ENCODE assay signal across 12 cellular contexts in the genomic region with DNA sequence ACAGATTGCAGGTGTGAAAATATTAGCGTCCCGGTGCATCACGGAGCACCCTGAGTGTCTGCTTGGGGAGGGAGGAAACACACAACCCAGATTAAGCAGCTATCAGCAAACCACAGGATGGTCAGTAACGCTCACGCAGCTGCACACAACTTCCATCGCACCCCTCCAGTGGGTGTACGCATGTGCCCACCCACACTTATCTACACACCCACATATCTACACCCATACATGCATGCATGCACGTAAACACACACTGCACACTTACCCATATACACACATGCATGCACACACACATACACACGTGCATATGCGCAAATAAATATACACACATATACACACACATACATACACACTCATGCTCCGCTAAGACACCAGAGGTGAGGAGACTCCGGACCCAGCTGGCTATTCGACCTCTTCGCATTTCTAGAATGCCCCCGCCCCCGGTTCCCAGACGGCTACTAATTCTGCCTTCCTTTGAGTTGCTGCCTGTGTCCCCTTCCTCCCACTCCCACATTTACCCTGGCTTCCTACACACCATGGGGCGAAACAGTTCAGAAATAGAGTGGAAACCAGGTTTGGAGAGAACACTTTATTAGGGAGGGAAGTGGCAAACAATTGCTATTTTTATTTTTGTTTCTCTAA. TPM values are rescaled to one million over a fixed set of nuclear protein-coding genes. Genes with fewer than 3 reads are reported as not detected.
A peak's percentile ranks its signal among the peaks of the same experiment; 100 is the strongest.
DNase-seq lines count a peak whose midpoint lies in the region; ATAC-seq and TF ChIP-seq lines count a peak whose summit lies in the region.
"Had no signal": no experiment of that assay in that cellular context is flagged by ENCODE, and none has a peak within 500 bp of the region (broad histone marks: within the 10 kb centered on the region; RNA-seq: fewer than 3 reads in every experiment).

No MANE protein-coding gene starts in this region.

- WGBS in smooth muscle cell (ENCODE audit: low lambda C conversion rate) = 78% methylated on average over 18 of the region's 18 CpGs

- peaks cover 38% of the 10 kb centered on the region for H3K36me3 Mint-ChIP-seq in T-helper 1 cell treated with Interleukin-12 subunit alpha and Interleukin-12 subunit beta and Interleukin-4 antibody, amounts not matched to agents 30 μg/mL and 1 μg/mL, for 36 hours (ENCODE audit: low read depth)
- H3K36me3 Mint-ChIP-seq in activated T-helper 17 cell treated with anti-CD3 and anti-CD28 coated beads, Interleukin-2, amount 50 U/mL, for 72 hours (ENCODE audit: low read depth) = peaks cover 56% of the 10 kb centered on the region
- peaks cover 4% of the 10 kb centered on the region; the same call in 1 of the 2 replicates for H3K36me3 Mint-ChIP-seq in HFFc6 (ENCODE audit: low read depth)

- H3K36me3 ChIP-seq in smooth muscle cell (ENCODE audit: low read depth) = no peaks in the 10 kb centered on the region

- no peak overlapping the region for H3K4me3 Mint-ChIP-seq in T-helper 1 cell treated with Interleukin-12 subunit alpha and Interleukin-12 subunit beta and Interleukin-4 antibody, amounts not matched to agents 30 μg/mL and 1 μg/mL, for 36 hours
- H3K4me3 Mint-ChIP-seq in activated T-helper 17 cell treated with anti-CD3 and anti-CD28 coated beads, Interleukin-2, amount 50 U/mL, for 72 hours = peak overlapping the region; percentile 68
- no peak overlapping the region for H3K4me3 Mint-ChIP-seq in HFFc6

- DNase-seq in T-helper 1 cell (no peak), smooth muscle cell (lab: John Stamatoyannopoulos, UW; ENCODE audit: unreplicated experiment) (no peak), hepatic stellate cell (ENCODE audit: low spot score) (no peak), HFFc6 (no peak)
- DNase-seq: activated CD4-positive, alpha-beta T cell treated with anti-CD3 and anti-CD28 coated beads for 4 hours; cerebellar nuclear complex had no signal

- peak overlapping the region; percentile 61 for H3K27ac Mint-ChIP-seq in T-helper 1 cell treated with Interleukin-12 subunit alpha and Interleukin-12 subunit beta and Interleukin-4 antibody, amounts not matched to agents 30 μg/mL and 1 μg/mL, for 36 hours
- H3K27ac Mint-ChIP-seq in activated T-helper 17 cell treated with anti-CD3 and anti-CD28 coated beads, Interleukin-2, amount 50 U/mL, for 72 hours = peak overlapping the region; percentile 65
- H3K27ac Mint-ChIP-seq in HFFc6 = no peak overlapping the region

- no peaks in the 10 kb centered on the region for H3K27me3 ChIP-seq in smooth muscle cell (ENCODE audit: low read depth)
- H3K27me3 ChIP-seq: hepatocyte had no signal

- peak; percentile 25 for ATAC-seq in HG02759 (IDR thresholded peaks at IDR 0.05; ENCODE audit: unreplicated experiment)
- ATAC-seq in activated T-helper 17 cell treated with anti-CD3 and anti-CD28 coated beads, Interleukin-2, amount 50 U/mL, for 72 hours (replicated peaks) = no peak
- ATAC-seq in GM21526 (IDR thresholded peaks at IDR 0.05; ENCODE audit: low FRiP score, unreplicated experiment) = no peak

- H3K9ac ChIP-seq in smooth muscle cell (ENCODE audit: low read depth) = no peak overlapping the region

- no peaks in the 10 kb centered on the region for H3K9me3 ChIP-seq in smooth muscle cell (replicated peaks; ENCODE audit: low read depth)

- H3K27me3 Mint-ChIP-seq in T-helper 1 cell treated with Interleukin-12 subunit alpha and Interleukin-12 subunit beta and Interleukin-4 antibody, amounts not matched to agents 30 μg/mL and 1 μg/mL, for 36 hours (ENCODE audit: low read depth) = no peaks in the 10 kb centered on the region
- H3K27me3 Mint-ChIP-seq in activated T-helper 17 cell treated with anti-CD3 and anti-CD28 coated beads, Interleukin-2, amount 50 U/mL, for 72 hours = no peaks in the 10 kb centered on the region
- H3K27me3 Mint-ChIP-seq in HFFc6 (ENCODE audit: insufficient read depth) = no peaks in the 10 kb centered on the region

- no peaks in the 10 kb centered on the region for H3F3A ChIP-seq in smooth muscle cell (ENCODE audit: low read depth)

- H3K9me3 Mint-ChIP-seq in T-helper 1 cell treated with Interleukin-12 subunit alpha and Interleukin-12 subunit beta and Interleukin-4 antibody, amounts not matched to agents 30 μg/mL and 1 μg/mL, for 36 hours = peaks cover 19% of the 10 kb centered on the region
- peaks cover 4% of the 10 kb centered on the region for H3K9me3 Mint-ChIP-seq in activated T-helper 17 cell treated with anti-CD3 and anti-CD28 coated beads, Interleukin-2, amount 50 U/mL, for 72 hours
- no peaks in the 10 kb centered on the region; the same call in 1 of the 2 replicates for H3K9me3 Mint-ChIP-seq in HFFc6

- no peak for TF ChIP-seq CTCF in smooth muscle cell (IDR thresholded peaks at IDR 0.05; ENCODE audit: borderline replicate concordance, insufficient read depth, poor library complexity, severe bottlenecking)
- no peak for TF ChIP-seq CTCF in HFFc6 (IDR thresholded peaks at IDR 0.05)

- peak overlapping the region; percentile 74 for H3K27ac ChIP-seq in smooth muscle cell (ENCODE audit: low read depth)
- H3K27ac ChIP-seq: 22Rv1, hepatocyte had no signal

- H3K4me1 Mint-ChIP-seq in T-helper 1 cell treated with Interleukin-12 subunit alpha and Interleukin-12 subunit beta and Interleukin-4 antibody, amounts not matched to agents 30 μg/mL and 1 μg/mL, for 36 hours (ENCODE audit: low read depth) = peaks cover 76% of the 10 kb centered on the region
- peaks cover 74% of the 10 kb centered on the region for H3K4me1 Mint-ChIP-seq in activated T-helper 17 cell treated with anti-CD3 and anti-CD28 coated beads, Interleukin-2, amount 50 U/mL, for 72 hours
- H3K4me1 Mint-ChIP-seq in HFFc6 (ENCODE audit: low read depth) = peaks cover 32% of the 10 kb centered on the region

- H3K4me1 ChIP-seq in smooth muscle cell (ENCODE audit: low read depth) = no peaks in the 10 kb centered on the region

- H2AFZ ChIP-seq in smooth muscle cell (ENCODE audit: low read depth) = no peak overlapping the region
- H2AFZ ChIP-seq: hepatocyte had no signal

- H4K20me1 ChIP-seq in smooth muscle cell (ENCODE audit: low read depth) = peaks cover 4% of the 10 kb centered on the region

- no peak overlapping the region for H3K4me2 ChIP-seq in smooth muscle cell
- H3K4me2 ChIP-seq: hepatocyte had no signal

- H3K79me2 ChIP-seq in smooth muscle cell (ENCODE audit: low read depth) = peaks cover 37% of the 10 kb centered on the region

- H3K4me3 ChIP-seq in smooth muscle cell = no peak overlapping the region
- H3K4me3 ChIP-seq: hepatocyte had no signal

RNA-seq across cellular contexts. Expression of a gene that starts 26.2 kb away (rescaled TPM):
- 10 to 100 TPM; 30.1 to 39.2 TPM for total RNA-seq in activated T-helper 17 cell treated with anti-CD3 and anti-CD28 coated beads, Interleukin-2, amount 50 U/mL, for 72 hours
- 8.9 and 12.5 TPM in 2 replicates for total RNA-seq in smooth muscle cell
- 11.4 and 12.2 TPM in 2 replicates for polyA plus RNA-seq in smooth muscle cell
- 1 to 10 TPM; 1.7 to 3.0 (median 2.2) TPM for total RNA-seq in HFFc6 (2021; fragmentation: NEBNext Ultra II Directional; extraction: Animal tissue kit (Norgen Biotek cat#: 25700))
